Comparison of ENCODE assay signal across 1 cellular context in the genomic region with DNA sequence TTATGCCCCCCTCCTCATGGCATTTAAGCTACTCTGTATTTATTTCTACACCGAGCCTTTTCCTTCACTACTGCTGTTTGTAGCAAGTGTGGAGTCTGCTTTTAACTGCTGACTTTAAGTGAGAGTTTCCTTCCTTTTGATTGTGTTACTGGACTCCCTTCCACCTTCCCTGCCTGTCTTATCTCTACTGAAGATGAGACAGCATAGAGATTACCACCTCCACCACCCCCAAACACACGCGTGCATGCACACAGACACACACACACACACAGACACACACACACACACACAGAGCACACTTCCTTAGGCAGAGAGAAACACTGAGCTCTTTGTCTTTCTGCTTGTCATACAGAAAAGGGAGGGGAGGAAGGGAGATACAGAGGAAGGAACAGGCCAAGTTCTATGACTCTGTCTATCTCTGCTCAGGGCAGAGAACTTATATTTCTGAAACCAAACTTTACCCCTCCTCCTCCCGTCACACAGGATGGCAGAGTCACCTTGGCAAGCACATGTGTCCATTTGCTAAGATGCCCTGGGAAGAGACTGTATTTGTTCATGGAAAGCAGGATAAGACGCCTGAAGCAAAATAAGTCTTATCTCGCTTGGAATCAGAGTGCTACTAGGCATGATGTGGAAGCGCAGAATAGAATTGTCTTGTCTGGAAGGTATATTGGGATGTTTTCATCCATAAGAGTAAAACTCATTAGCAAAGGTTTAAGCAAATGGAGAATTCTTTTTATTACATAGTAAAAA.
TF ChIP-seq lines count a peak whose summit lies in the region.

No MANE protein-coding gene starts in this region.

TF ChIP-seq in K562, 482 proteins besides CTCF, POLR2A, EP300 and RAD21 (continues in another document):
- TF ChIP-seq SAFB2 (IDR thresholded peaks at IDR 0.05; ENCODE audit: borderline replicate concordance, low read depth, low read length, severe bottlenecking) (no peak), TRIM28 (IDR thresholded peaks at IDR 0.05) (peak; percentile 27; the same call in 1 of the 2 replicates), ZNF174 (CRISPR knock-in tag; IDR thresholded peaks at IDR 0.05) (no peak), ZNF217 (CRISPR knock-in tag; IDR thresholded peaks at IDR 0.05) (no peak), HOXB6 (CRISPR knock-in tag; IDR thresholded peaks at IDR 0.05; ENCODE audit: borderline replicate concordance) (no peak), HDAC2 (IDR thresholded peaks at IDR 0.05) (peak; percentile 92), NCOA1 (IDR thresholded peaks at IDR 0.05; ENCODE audit: low read depth) (peak; percentile 74), ZNF277 (CRISPR knock-in tag; IDR thresholded peaks at IDR 0.05; ENCODE audit: borderline replicate concordance) (no peak), MAZ (CRISPR knock-in tag; conservative IDR thresholded peaks at IDR 0.05 in 1 of 2, IDR thresholded peaks at IDR 0.05 in 1 of 2) (peak; percentile 33 to 76; a peak in 2 of 4 replicates), SOX6 (IDR thresholded peaks at IDR 0.05) (peak; percentile 88), ZNF444 (CRISPR knock-in tag; IDR thresholded peaks at IDR 0.05) (no peak), CREB1 (IDR thresholded peaks at IDR 0.05) (no peak), CREB1 (CRISPR knock-in tag; IDR thresholded peaks at IDR 0.05) (no peak), XRCC4 (IDR thresholded peaks at IDR 0.05; ENCODE audit: extremely low read depth, insufficient read depth, insufficient read length) (no peak), POLR3G (IDR thresholded peaks at IDR 0.05; ENCODE audit: extremely low read depth, insufficient read length, insufficient replicate concordance) (no peak), ZMIZ1 (IDR thresholded peaks at IDR 0.05; ENCODE audit: low read depth in 2 of 2, low read length in 2 of 2) (no peak), NFXL1 (CRISPR knock-in tag; IDR thresholded peaks at IDR 0.05) (no peak), KAT8 (IDR thresholded peaks at IDR 0.05; ENCODE audit: low read depth) (no peak), IRF1 (CRISPR knock-in tag; IDR thresholded peaks at IDR 0.05; ENCODE audit: borderline replicate concordance) (no peak), MEF2A (IDR thresholded peaks at IDR 0.05; ENCODE audit: control insufficient read depth, low read depth, low read length) (no peak), ZNF354B (CRISPR knock-in tag; IDR thresholded peaks at IDR 0.05) (no peak), HDAC8 (tag; IDR thresholded peaks at IDR 0.05) (no peak), MEIS2 (IDR thresholded peaks at IDR 0.05; ENCODE audit: partially characterized antibody) (no peak), SMARCB1 (IDR thresholded peaks at IDR 0.05; ENCODE audit: insufficient read length, low read depth) (no peak), GATAD2A (IDR thresholded peaks at IDR 0.05) (peak; percentile 99), ETV1 (tag; conservative IDR thresholded peaks at IDR 0.05; ENCODE audit: low read depth) (peak; percentile 76), ZEB2 (IDR thresholded peaks at IDR 0.05) (peak; percentile 92), NFATC3 (IDR thresholded peaks at IDR 0.05) (peak; percentile 74), HMGN3 (IDR thresholded peaks at IDR 0.05; ENCODE audit: borderline replicate concordance, extremely low read depth, insufficient read length, low read depth, low read length) (no peak), MTF1 (CRISPR knock-in tag; IDR thresholded peaks at IDR 0.05; ENCODE audit: borderline replicate concordance) (no peak), SNIP1 (IDR thresholded peaks at IDR 0.05; ENCODE audit: low read depth) (no peak)
- TF ChIP-seq, protein P1, sequence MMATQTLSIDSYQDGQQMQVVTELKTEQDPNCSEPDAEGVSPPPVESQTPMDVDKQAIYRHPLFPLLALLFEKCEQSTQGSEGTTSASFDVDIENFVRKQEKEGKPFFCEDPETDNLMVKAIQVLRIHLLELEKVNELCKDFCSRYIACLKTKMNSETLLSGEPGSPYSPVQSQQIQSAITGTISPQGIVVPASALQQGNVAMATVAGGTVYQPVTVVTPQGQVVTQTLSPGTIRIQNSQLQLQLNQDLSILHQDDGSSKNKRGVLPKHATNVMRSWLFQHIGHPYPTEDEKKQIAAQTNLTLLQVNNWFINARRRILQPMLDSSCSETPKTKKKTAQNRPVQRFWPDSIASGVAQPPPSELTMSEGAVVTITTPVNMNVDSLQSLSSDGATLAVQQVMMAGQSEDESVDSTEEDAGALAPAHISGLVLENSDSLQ (IDR thresholded peaks at IDR 0.05) = peak; percentile 56
- TF ChIP-seq, protein P2, sequence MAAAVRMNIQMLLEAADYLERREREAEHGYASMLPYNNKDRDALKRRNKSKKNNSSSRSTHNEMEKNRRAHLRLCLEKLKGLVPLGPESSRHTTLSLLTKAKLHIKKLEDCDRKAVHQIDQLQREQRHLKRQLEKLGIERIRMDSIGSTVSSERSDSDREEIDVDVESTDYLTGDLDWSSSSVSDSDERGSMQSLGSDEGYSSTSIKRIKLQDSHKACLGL (CRISPR knock-in tag; IDR thresholded peaks at IDR 0.05; ENCODE audit: borderline replicate concordance, poor library complexity, severe bottlenecking) = no peak
- TF ChIP-seq, protein P3, sequence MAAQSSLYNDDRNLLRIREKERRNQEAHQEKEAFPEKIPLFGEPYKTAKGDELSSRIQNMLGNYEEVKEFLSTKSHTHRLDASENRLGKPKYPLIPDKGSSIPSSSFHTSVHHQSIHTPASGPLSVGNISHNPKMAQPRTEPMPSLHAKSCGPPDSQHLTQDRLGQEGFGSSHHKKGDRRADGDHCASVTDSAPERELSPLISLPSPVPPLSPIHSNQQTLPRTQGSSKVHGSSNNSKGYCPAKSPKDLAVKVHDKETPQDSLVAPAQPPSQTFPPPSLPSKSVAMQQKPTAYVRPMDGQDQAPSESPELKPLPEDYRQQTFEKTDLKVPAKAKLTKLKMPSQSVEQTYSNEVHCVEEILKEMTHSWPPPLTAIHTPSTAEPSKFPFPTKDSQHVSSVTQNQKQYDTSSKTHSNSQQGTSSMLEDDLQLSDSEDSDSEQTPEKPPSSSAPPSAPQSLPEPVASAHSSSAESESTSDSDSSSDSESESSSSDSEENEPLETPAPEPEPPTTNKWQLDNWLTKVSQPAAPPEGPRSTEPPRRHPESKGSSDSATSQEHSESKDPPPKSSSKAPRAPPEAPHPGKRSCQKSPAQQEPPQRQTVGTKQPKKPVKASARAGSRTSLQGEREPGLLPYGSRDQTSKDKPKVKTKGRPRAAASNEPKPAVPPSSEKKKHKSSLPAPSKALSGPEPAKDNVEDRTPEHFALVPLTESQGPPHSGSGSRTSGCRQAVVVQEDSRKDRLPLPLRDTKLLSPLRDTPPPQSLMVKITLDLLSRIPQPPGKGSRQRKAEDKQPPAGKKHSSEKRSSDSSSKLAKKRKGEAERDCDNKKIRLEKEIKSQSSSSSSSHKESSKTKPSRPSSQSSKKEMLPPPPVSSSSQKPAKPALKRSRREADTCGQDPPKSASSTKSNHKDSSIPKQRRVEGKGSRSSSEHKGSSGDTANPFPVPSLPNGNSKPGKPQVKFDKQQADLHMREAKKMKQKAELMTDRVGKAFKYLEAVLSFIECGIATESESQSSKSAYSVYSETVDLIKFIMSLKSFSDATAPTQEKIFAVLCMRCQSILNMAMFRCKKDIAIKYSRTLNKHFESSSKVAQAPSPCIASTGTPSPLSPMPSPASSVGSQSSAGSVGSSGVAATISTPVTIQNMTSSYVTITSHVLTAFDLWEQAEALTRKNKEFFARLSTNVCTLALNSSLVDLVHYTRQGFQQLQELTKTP (IDR thresholded peaks at IDR 0.05; ENCODE audit: low read depth in 1 of 2, partially characterized antibody in 2 of 2) = peak in 1 of 2 experiments; percentile 62
- TF ChIP-seq, protein P4, sequence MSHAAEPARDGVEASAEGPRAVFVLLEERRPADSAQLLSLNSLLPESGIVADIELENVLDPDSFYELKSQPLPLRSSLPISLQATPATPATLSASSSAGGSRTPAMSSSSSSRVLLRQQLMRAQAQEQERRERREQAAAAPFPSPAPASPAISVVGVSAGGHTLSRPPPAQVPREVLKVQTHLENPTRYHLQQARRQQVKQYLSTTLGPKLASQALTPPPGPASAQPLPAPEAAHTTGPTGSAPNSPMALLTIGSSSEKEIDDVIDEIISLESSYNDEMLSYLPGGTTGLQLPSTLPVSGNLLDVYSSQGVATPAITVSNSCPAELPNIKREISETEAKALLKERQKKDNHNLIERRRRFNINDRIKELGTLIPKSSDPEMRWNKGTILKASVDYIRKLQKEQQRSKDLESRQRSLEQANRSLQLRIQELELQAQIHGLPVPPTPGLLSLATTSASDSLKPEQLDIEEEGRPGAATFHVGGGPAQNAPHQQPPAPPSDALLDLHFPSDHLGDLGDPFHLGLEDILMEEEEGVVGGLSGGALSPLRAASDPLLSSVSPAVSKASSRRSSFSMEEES (CRISPR knock-in tag; IDR thresholded peaks at IDR 0.05) = no peak
- TF ChIP-seq, protein P5, sequence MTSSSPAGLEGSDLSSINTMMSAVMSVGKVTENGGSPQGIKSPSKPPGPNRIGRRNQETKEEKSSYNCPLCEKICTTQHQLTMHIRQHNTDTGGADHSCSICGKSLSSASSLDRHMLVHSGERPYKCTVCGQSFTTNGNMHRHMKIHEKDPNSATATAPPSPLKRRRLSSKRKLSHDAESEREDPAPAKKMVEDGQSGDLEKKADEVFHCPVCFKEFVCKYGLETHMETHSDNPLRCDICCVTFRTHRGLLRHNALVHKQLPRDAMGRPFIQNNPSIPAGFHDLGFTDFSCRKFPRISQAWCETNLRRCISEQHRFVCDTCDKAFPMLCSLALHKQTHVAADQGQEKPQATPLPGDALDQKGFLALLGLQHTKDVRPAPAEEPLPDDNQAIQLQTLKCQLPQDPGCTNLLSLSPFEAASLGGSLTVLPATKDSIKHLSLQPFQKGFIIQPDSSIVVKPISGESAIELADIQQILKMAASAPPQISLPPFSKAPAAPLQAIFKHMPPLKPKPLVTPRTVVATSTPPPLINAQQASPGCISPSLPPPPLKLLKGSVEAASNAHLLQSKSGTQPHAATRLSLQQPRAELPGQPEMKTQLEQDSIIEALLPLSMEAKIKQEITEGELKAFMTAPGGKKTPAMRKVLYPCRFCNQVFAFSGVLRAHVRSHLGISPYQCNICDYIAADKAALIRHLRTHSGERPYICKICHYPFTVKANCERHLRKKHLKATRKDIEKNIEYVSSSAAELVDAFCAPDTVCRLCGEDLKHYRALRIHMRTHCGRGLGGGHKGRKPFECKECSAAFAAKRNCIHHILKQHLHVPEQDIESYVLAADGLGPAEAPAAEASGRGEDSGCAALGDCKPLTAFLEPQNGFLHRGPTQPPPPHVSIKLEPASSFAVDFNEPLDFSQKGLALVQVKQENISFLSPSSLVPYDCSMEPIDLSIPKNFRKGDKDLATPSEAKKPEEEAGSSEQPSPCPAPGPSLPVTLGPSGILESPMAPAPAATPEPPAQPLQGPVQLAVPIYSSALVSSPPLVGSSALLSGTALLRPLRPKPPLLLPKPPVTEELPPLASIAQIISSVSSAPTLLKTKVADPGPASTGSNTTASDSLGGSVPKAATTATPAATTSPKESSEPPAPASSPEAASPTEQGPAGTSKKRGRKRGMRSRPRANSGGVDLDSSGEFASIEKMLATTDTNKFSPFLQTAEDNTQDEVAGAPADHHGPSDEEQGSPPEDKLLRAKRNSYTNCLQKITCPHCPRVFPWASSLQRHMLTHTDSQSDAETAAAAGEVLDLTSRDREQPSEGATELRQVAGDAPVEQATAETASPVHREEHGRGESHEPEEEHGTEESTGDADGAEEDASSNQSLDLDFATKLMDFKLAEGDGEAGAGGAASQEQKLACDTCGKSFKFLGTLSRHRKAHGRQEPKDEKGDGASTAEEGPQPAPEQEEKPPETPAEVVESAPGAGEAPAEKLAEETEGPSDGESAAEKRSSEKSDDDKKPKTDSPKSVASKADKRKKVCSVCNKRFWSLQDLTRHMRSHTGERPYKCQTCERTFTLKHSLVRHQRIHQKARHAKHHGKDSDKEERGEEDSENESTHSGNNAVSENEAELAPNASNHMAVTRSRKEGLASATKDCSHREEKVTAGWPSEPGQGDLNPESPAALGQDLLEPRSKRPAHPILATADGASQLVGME (CRISPR knock-in tag; IDR thresholded peaks at IDR 0.05) = peak; percentile 52; the same call in 1 of the 2 replicates
